In the genomic region with DNA sequence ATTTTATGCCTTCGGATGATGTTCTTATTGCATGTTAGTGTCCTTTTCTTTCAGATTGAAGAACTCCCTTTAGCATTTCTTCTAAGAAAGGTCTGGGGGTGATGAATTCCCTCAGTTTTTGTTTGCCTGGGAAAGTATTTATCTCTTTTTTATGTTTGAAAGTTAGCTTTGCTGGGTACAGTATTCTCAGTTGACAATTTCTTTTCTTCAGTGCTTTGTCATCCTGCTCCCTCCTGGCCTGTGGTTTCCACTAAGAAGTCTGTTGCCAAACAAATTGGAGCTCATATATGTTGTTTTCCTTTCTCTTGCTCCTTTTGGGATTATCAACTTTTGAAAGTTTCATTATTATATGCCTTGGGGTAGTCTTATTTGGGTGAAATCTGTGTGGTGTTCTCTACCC, we compare ENCODE assay signal across 31 cellular contexts. TPM values are rescaled to one million over a fixed set of nuclear protein-coding genes. Genes with fewer than 3 reads are reported as not detected.
"Had no signal": no experiment of that assay in that cellular context is flagged by ENCODE, and none has a peak within 500 bp of the region (broad histone marks: within the 10 kb centered on the region; RNA-seq: fewer than 3 reads in every experiment).

No MANE protein-coding gene starts in this region.

- H3K4me3 ChIP-seq: colonic mucosa, coronary artery, dorsolateral prefrontal cortex, esophagus muscularis mucosa, esophagus squamous epithelium, gastrocnemius medialis, gastroesophageal sphincter, heart left ventricle, heart right ventricle had no signal

- H3K4me1 ChIP-seq: colonic mucosa, esophagus muscularis mucosa, esophagus squamous epithelium, foreskin keratinocyte, gastrocnemius medialis, gastroesophageal sphincter, heart left ventricle, heart right ventricle had no signal

- FAIRE-seq: colon, endometrium, endothelial cell of umbilical vein, frontal cortex had no signal

- H3K4me3 Mint-ChIP-seq: dendritic cell treated with granulocyte-macrophage colony-stimulating factor and Interleukin-4, amounts not matched to agents 40 ng/mL and 50 ng/mL, for 4 days; effector memory CD8-positive, alpha-beta T cell; endodermal cell had no signal

- H3K4me1 Mint-ChIP-seq: endodermal cell had no signal

- H3K36me3 ChIP-seq: colonic mucosa, esophagus muscularis mucosa, esophagus squamous epithelium, gastrocnemius medialis, gastroesophageal sphincter, heart left ventricle, heart right ventricle had no signal

- H3K27ac ChIP-seq: colonic mucosa, coronary artery, dorsolateral prefrontal cortex, epithelial cell of prostate, esophagus muscularis mucosa, esophagus squamous epithelium, foreskin keratinocyte, gastrocnemius medialis, gastroesophageal sphincter, heart left ventricle, heart right ventricle had no signal

- ATAC-seq: effector memory CD8-positive, alpha-beta T cell; esophagus mucosa; foreskin keratinocyte; gastrocnemius medialis; gastroesophageal sphincter; heart left ventricle; heart right ventricle had no signal

- H3K27me3 ChIP-seq: colonic mucosa, esophagus muscularis mucosa, esophagus squamous epithelium, foreskin keratinocyte, gastrocnemius medialis, gastroesophageal sphincter had no signal

- H3K9me3 ChIP-seq: colonic mucosa had no signal

- H3K27ac Mint-ChIP-seq: dendritic cell treated with granulocyte-macrophage colony-stimulating factor and Interleukin-4, amounts not matched to agents 40 ng/mL and 50 ng/mL, for 4 days; effector memory CD8-positive, alpha-beta T cell; endodermal cell had no signal

- DNase-seq: colonic mucosa; cortex of kidney; dermis blood vessel endothelial cell; dorsolateral prefrontal cortex; effector CD4-positive, alpha-beta T cell; effector CD8-positive, alpha-beta T cell; effector memory CD4-positive, alpha-beta T cell; effector memory CD8-positive, alpha-beta T cell; endodermal cell; erythroblast; esophagus squamous epithelium; foreskin fibroblast; foreskin keratinocyte; foreskin melanocyte; gastrocnemius medialis; glutamatergic neuron; head of caudate nucleus; heart left ventricle; heart right ventricle had no signal

RNA-seq across cellular contexts. Expression of gene GRM1, which starts 11.5 kb away (rescaled TPM):
- total RNA-seq: dermis blood vessel endothelial cell, endothelial cell of umbilical vein, epithelial cell of proximal tubule, esophagus mucosa, esophagus squamous epithelium, foreskin keratinocyte had no signal
- polyA plus RNA-seq: fibroblast of lung, foreskin keratinocyte had no signal
